In the genomic region with DNA sequence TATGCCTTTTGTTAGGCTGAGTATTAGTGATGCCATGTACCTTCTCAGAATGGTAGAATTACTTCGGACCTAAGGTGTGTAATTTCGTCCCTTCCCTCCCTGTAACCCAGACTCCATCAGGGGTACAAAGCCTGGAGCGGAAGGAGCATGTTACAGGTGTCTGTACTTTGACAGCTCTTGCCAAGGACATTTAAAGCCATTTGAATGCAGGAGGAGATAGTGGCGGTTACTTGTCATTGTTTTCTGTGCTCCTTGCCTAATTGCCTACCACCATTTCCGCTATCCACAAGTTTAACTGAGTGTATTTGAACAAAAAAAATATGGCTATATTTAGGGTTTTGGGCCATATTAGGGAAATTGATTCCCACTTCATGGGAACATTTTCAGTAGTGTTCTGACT, we compare ENCODE assay signal across 11 cellular contexts. TPM values are rescaled to one million over a fixed set of nuclear protein-coding genes. Genes with fewer than 3 reads are reported as not detected.
DNase-seq lines count a peak whose midpoint lies in the region; ATAC-seq and TF ChIP-seq lines count a peak whose summit lies in the region.
"Had no signal": no experiment of that assay in that cellular context is flagged by ENCODE, and none has a peak within 500 bp of the region (broad histone marks: within the 10 kb centered on the region; RNA-seq: fewer than 3 reads in every experiment).

No MANE protein-coding gene starts in this region.

- H3K27me3 Mint-ChIP-seq in MCF 10A (ENCODE audit: insufficient read depth, unreplicated experiment), result no peaks in the 10 kb centered on the region
- H3K27me3 Mint-ChIP-seq in activated CD8-positive, alpha-beta T cell treated with anti-CD3 and anti-CD28 coated beads, Interleukin-2, amount 10 ng/mL, durations not matched to agents 7 days and 5 days (ENCODE audit: low read depth), result peaks cover 4% of the 10 kb centered on the region

- H3K4me1 ChIP-seq in breast epithelium (no peaks in the 10 kb centered on the region), lower lobe of right lung (peaks cover 54% of the 10 kb centered on the region)

- no peaks in the 10 kb centered on the region for H3K36me3 ChIP-seq in breast epithelium
- H3K36me3 ChIP-seq in lower lobe of right lung, result no peaks in the 10 kb centered on the region

- H3K4me3 Mint-ChIP-seq in MCF 10A (ENCODE audit: unreplicated experiment), result peak overlapping the region; percentile 94
- peak overlapping the region; percentile 96 for H3K4me3 Mint-ChIP-seq in activated CD8-positive, alpha-beta T cell treated with anti-CD3 and anti-CD28 coated beads, Interleukin-2, amount 10 ng/mL, durations not matched to agents 7 days and 5 days

- no peaks in the 10 kb centered on the region for H3K9me3 Mint-ChIP-seq in MCF 10A (ENCODE audit: unreplicated experiment)
- H3K9me3 Mint-ChIP-seq in activated CD8-positive, alpha-beta T cell treated with anti-CD3 and anti-CD28 coated beads, Interleukin-2, amount 10 ng/mL, durations not matched to agents 7 days and 5 days (ENCODE audit: insufficient read depth), result no peaks in the 10 kb centered on the region

- TF ChIP-seq CTCF in MCF 10A (IDR thresholded peaks at IDR 0.05; ENCODE audit: unreplicated experiment) (no peak), breast epithelium (IDR thresholded peaks at IDR 0.05) (no peak), lower lobe of right lung (IDR thresholded peaks at IDR 0.05) (no peak)

- no peaks in the 10 kb centered on the region for H3K27me3 ChIP-seq in breast epithelium
- no peaks in the 10 kb centered on the region for H3K27me3 ChIP-seq in lower lobe of right lung (ENCODE audit: low read depth)

- POLR2A ChIA-PET in MCF 10A (lab: Yijun Ruan, JAX), result no interaction called here
- POLR2A ChIA-PET in activated CD8-positive, alpha-beta T cell treated with anti-CD3 and anti-CD28 coated beads, Interleukin-2, amount 10 ng/mL, durations not matched to agents 7 days and 5 days (lab: Charles Lee), result no interaction called here

- intact Hi-C loops in MCF 10A (cut with micrococcal nuclease) (no loop called here), breast epithelium (cut with DNase I; ENCODE audit: low total_unique reads) (no loop called here), lower lobe of right lung (cut with DNase I) (loop anchor here (10.0 kb wide), 1 partner anchor 54 kb away; no protein-coding TSS in a partner anchor)

- H3K4me3 ChIP-seq in breast epithelium (peak overlapping the region in 1 of 3 donors; percentile 80), lower lobe of right lung (peak overlapping the region; percentile 85)

- no peak for TF ChIP-seq POLR2A in breast epithelium (IDR thresholded peaks at IDR 0.05)

- DNase-seq in MCF 10A (ENCODE audit: unreplicated experiment) (no peak), breast epithelium (ENCODE audit: low spot score in 2 of 2) (no peak), lower lobe of right lung (no peak), superior temporal gyrus (ENCODE audit: extremely low spot score) (peak; percentile 39), germinal center (ENCODE audit: low spot score) (no peak)
- no peak for DNase-seq in activated CD8-positive, alpha-beta T cell treated with anti-CD3 and anti-CD28 coated beads, Interleukin-2, amount 10 ng/mL, durations not matched to agents 7 days and 5 days
- no peak for DNase-seq in stimulated activated CD4-positive, alpha-beta T cell treated with anti-CD3 and anti-CD28 coated beads, Interleukin-4, amount 100 ng/mL, for 4 hours
- DNase-seq: NCI-H446 had no signal

- CTCF ChIA-PET in MCF 10A (lab: Yijun Ruan, JAX), result no interaction called here
- CTCF ChIA-PET in activated CD8-positive, alpha-beta T cell treated with anti-CD3 and anti-CD28 coated beads, Interleukin-2, amount 10 ng/mL, durations not matched to agents 7 days and 5 days (lab: Charles Lee), result interaction anchor here (1.7 kb wide), 1 partner anchor 75 kb away, joined by 5 read pairs; no protein-coding TSS in a partner anchor

- H3K4me1 Mint-ChIP-seq in MCF 10A (ENCODE audit: insufficient read depth, unreplicated experiment), result peaks cover 19% of the 10 kb centered on the region
- H3K4me1 Mint-ChIP-seq in activated CD8-positive, alpha-beta T cell treated with anti-CD3 and anti-CD28 coated beads, Interleukin-2, amount 10 ng/mL, durations not matched to agents 7 days and 5 days (ENCODE audit: low read depth), result peaks cover 39% of the 10 kb centered on the region

- H3K9me3 ChIP-seq in breast epithelium (no peaks in the 10 kb centered on the region), lower lobe of right lung (no peaks in the 10 kb centered on the region)

- ATAC-seq in activated CD8-positive, alpha-beta T cell treated with anti-CD3 and anti-CD28 coated beads, Interleukin-2, amount 10 ng/mL, durations not matched to agents 7 days and 5 days, result no peak
- ATAC-seq in lower lobe of right lung (no peak), HG03135 (IDR thresholded peaks at IDR 0.05; ENCODE audit: unreplicated experiment) (no peak)

- H3K27ac ChIP-seq in breast epithelium (no peak overlapping the region), lower lobe of right lung (no peak overlapping the region)
- H3K27ac ChIP-seq: C4-2B, SK-N-MC had no signal

- H3K27ac Mint-ChIP-seq in MCF 10A (ENCODE audit: low read depth, unreplicated experiment), result no peak overlapping the region
- H3K27ac Mint-ChIP-seq in activated CD8-positive, alpha-beta T cell treated with anti-CD3 and anti-CD28 coated beads, Interleukin-2, amount 10 ng/mL, durations not matched to agents 7 days and 5 days, result no peak overlapping the region

- no peaks in the 10 kb centered on the region for H3K36me3 Mint-ChIP-seq in MCF 10A (ENCODE audit: insufficient read depth, unreplicated experiment)
- peaks cover 5% of the 10 kb centered on the region for H3K36me3 Mint-ChIP-seq in activated CD8-positive, alpha-beta T cell treated with anti-CD3 and anti-CD28 coated beads, Interleukin-2, amount 10 ng/mL, durations not matched to agents 7 days and 5 days (ENCODE audit: low read depth)

- no TSS peak for BruUV-seq in MCF 10A (replicated peaks; lab: Mats Ljungman, UMichigan)

RNA-seq across cellular contexts. Expression of gene FNIP2, which starts 1.8 kb away (rescaled TPM):
- 6.4 and 9.3 TPM in 2 replicates for total RNA-seq in MCF 10A (2022)
- 10 to 100 TPM; 40.3 to 70.4 (median 55.2) TPM for total RNA-seq in breast epithelium
- 10 to 100 TPM; 13.1 to 13.7 TPM for total RNA-seq in activated CD8-positive, alpha-beta T cell treated with anti-CD3 and anti-CD28 coated beads, Interleukin-2, amount 10 ng/mL, durations not matched to agents 7 days and 5 days
- 90.7 TPM for total RNA-seq in lower lobe of right lung

RNA-seq across cellular contexts. Expression of gene PPID, which starts 47.5 kb away (rescaled TPM):
- total RNA-seq in MCF 10A (2022) (29.2 and 36.6 TPM in 2 replicates), breast epithelium (10 to 100 TPM; 17.6 to 29.9 (median 20.0) TPM), lower lobe of right lung (23.2 TPM)
- total RNA-seq in activated CD8-positive, alpha-beta T cell treated with anti-CD3 and anti-CD28 coated beads, Interleukin-2, amount 10 ng/mL, durations not matched to agents 7 days and 5 days, result 10 to 100 TPM; 33.9 to 39.8 TPM
